Comparison of ENCODE assay signal across 21 cellular contexts in genomic region chr21:17295997-17296396, GRCh38.
A peak's percentile ranks its signal among the peaks of the same experiment; 100 is the strongest.
DNase-seq lines count a peak whose midpoint lies in the region; ATAC-seq and TF ChIP-seq lines count a peak whose summit lies in the region.
"Had no signal": no experiment of that assay in that cellular context is flagged by ENCODE, and none has a peak within 500 bp of the region (broad histone marks: within the 10 kb centered on the region; RNA-seq: fewer than 3 reads in every experiment).

No MANE protein-coding gene starts in this region.

- no peak overlapping the region for H3K4ac ChIP-seq in trophoblast cell (ENCODE audit: low read depth, low read length)

- no peak overlapping the region for H3K23ac ChIP-seq in trophoblast cell (ENCODE audit: low read length)

- H3K9me3 ChIP-seq in trophoblast cell (ENCODE audit: insufficient read depth, low read depth, low read length) (peaks cover 8% of the 10 kb centered on the region), upper lobe of right lung (no peaks in the 10 kb centered on the region), vagina (peaks cover 7% of the 10 kb centered on the region), osteoblast (ENCODE audit: low read depth, low read length) (no peaks in the 10 kb centered on the region)
- H3K9me3 ChIP-seq: A549, BE2C, HAP-1 had no signal

- H2BK5ac ChIP-seq in trophoblast cell (ENCODE audit: low read depth, low read length, poor library complexity), result no peak overlapping the region

- H3K27ac ChIP-seq in trophoblast cell (ENCODE audit: low read depth, low read length) (no peak overlapping the region), upper lobe of right lung (no peak overlapping the region), vagina (no peak overlapping the region), osteoblast (ENCODE audit: low read depth, low read length) (no peak overlapping the region)
- H3K27ac ChIP-seq: A549; BLaER1 treated with 17β-estradiol and CSF1 and Interleukin-3, amounts not matched to agents 10 nM and 100 nM had no signal

- no peak overlapping the region for H2BK120ac ChIP-seq in trophoblast cell (ENCODE audit: insufficient read depth, low read length, poor library complexity)

- H3K4me2 ChIP-seq in trophoblast cell (ENCODE audit: low read length) (no peak overlapping the region), osteoblast (ENCODE audit: insufficient read depth, low read length) (no peak overlapping the region)
- H3K4me2 ChIP-seq: A549; BLaER1 treated with 17β-estradiol and CSF1 and Interleukin-3, amounts not matched to agents 10 nM and 100 nM; GM23338 had no signal

- no peak for TF ChIP-seq POLR2A in vagina (IDR thresholded peaks at IDR 0.05)

- no peak overlapping the region for H3K18ac ChIP-seq in trophoblast cell (ENCODE audit: low read length)

- intact Hi-C loops in upper lobe of right lung (cut with DNase I), result no loop called here
- intact Hi-C loops in vagina (cut with DNase I), result no loop called here

- no peaks in the 10 kb centered on the region for H3K79me2 ChIP-seq in trophoblast cell (ENCODE audit: control insufficient read depth, insufficient read depth, low read length, poor library complexity)
- no peaks in the 10 kb centered on the region for H3K79me2 ChIP-seq in osteoblast (ENCODE audit: insufficient read depth, low read length)

- no peaks in the 10 kb centered on the region for H3K79me1 ChIP-seq in trophoblast cell (ENCODE audit: low read length)

- H3K36me3 ChIP-seq in H7 (replicated peaks; ENCODE audit: control insufficient read depth, insufficient read depth, low read length) (no peaks in the 10 kb centered on the region), trophoblast cell (ENCODE audit: control insufficient read depth in 1 of 2, insufficient read depth in 2 of 2, low read length in 2 of 2) (no peaks in the 10 kb centered on the region), upper lobe of right lung (no peaks in the 10 kb centered on the region), vagina (no peaks in the 10 kb centered on the region), osteoblast (ENCODE audit: insufficient read depth, low read length) (no peaks in the 10 kb centered on the region)
- H3K36me3 ChIP-seq: BE2C; BLaER1 treated with 17β-estradiol and CSF1 and Interleukin-3, amounts not matched to agents 10 nM and 100 nM; HAP-1 had no signal

- H4K12ac ChIP-seq in trophoblast cell (ENCODE audit: low read depth, low read length), result no peak overlapping the region

- TF ChIP-seq CTCF in upper lobe of right lung (IDR thresholded peaks at IDR 0.05) (no peak), vagina (IDR thresholded peaks at IDR 0.05) (no peak), osteoblast (IDR thresholded peaks at IDR 0.05; ENCODE audit: extremely low read depth, low read depth, low read length) (no peak)

- H3K27me3 ChIP-seq in H7 (ENCODE audit: control insufficient read depth, insufficient read depth, low read length), result no peaks in the 10 kb centered on the region
- no peaks in the 10 kb centered on the region for H3K27me3 ChIP-seq in trophoblast cell (ENCODE audit: insufficient read depth, low read length)
- H3K27me3 ChIP-seq in upper lobe of right lung, result no peaks in the 10 kb centered on the region
- no peaks in the 10 kb centered on the region for H3K27me3 ChIP-seq in vagina
- no peaks in the 10 kb centered on the region for H3K27me3 ChIP-seq in osteoblast (ENCODE audit: insufficient read depth, low read length)
- H3K27me3 ChIP-seq: BE2C; BLaER1 treated with 17β-estradiol and CSF1 and Interleukin-3, amounts not matched to agents 10 nM and 100 nM had no signal

- DNase-seq in D341Med (ENCODE audit: low spot score) (peak; percentile 22), H7 (peak; percentile 4), trophoblast cell (no peak), upper lobe of right lung (no peak), vagina (ENCODE audit: extremely low spot score in 2 of 2) (no peak), osteoblast (ENCODE audit: insufficient read length, low spot score, missing footprints) (no peak)
- DNase-seq: 8988T; ACHN; AML-193; BE2C; CD4-positive, alpha-beta T cell; CD8-positive, alpha-beta memory T cell; DMS53; DMS79 treated with DMSO at 0.1 percent for 48 hours; HFFc6 had no signal

- H3K4me3 ChIP-seq in H7 (ENCODE audit: insufficient read depth, low read depth, low read length), result no peak overlapping the region
- peak overlapping the region; percentile 59 for H3K4me3 ChIP-seq in trophoblast cell (ENCODE audit: low read depth, low read length)
- H3K4me3 ChIP-seq in upper lobe of right lung, result no peak overlapping the region
- H3K4me3 ChIP-seq in vagina, result no peak overlapping the region
- no peak overlapping the region for H3K4me3 ChIP-seq in osteoblast (ENCODE audit: insufficient read depth, low read length)
- H3K4me3 ChIP-seq: A549; BLaER1 treated with 17β-estradiol and CSF1 and Interleukin-3, amounts not matched to agents 10 nM and 100 nM; GM12878; GM23338; HAP-1 had no signal

- H3K9ac ChIP-seq in trophoblast cell (ENCODE audit: low read length), result no peak overlapping the region
- H3K9ac ChIP-seq: BLaER1 treated with 17β-estradiol and CSF1 and Interleukin-3, amounts not matched to agents 10 nM and 100 nM had no signal

- H4K20me1 ChIP-seq in osteoblast (ENCODE audit: insufficient read depth, low read length), result no peaks in the 10 kb centered on the region
- H4K20me1 ChIP-seq: BLaER1 treated with 17β-estradiol and CSF1 and Interleukin-3, amounts not matched to agents 10 nM and 100 nM had no signal

- no peak overlapping the region for H3K14ac ChIP-seq in trophoblast cell (ENCODE audit: low read length)

- no CpG with 5 or more reads among the region's 5 CpGs for WGBS in trophoblast cell (ENCODE audit: extremely low coverage, insufficient coverage, insufficient read length)

- no peak overlapping the region for H2AFZ ChIP-seq in trophoblast cell (ENCODE audit: insufficient read depth, low read length, poor library complexity)
- no peak overlapping the region for H2AFZ ChIP-seq in osteoblast (ENCODE audit: low read length)
- H2AFZ ChIP-seq: GM23338 had no signal

- no peak overlapping the region for H2AK5ac ChIP-seq in trophoblast cell (ENCODE audit: low read length)

- H3K4me1 ChIP-seq in trophoblast cell (ENCODE audit: control insufficient read depth in 1 of 2, insufficient read depth in 2 of 2, low read length in 2 of 2), result no peaks in the 10 kb centered on the region
- no peaks in the 10 kb centered on the region for H3K4me1 ChIP-seq in upper lobe of right lung
- no peaks in the 10 kb centered on the region for H3K4me1 ChIP-seq in vagina
- H3K4me1 ChIP-seq in osteoblast (ENCODE audit: insufficient read depth, low read length), result no peaks in the 10 kb centered on the region
- H3K4me1 ChIP-seq: A549; BE2C; BLaER1 treated with 17β-estradiol and CSF1 and Interleukin-3, amounts not matched to agents 10 nM and 100 nM; HAP-1 had no signal

- no peak overlapping the region for H4K8ac ChIP-seq in trophoblast cell (ENCODE audit: low read depth, low read length)

- H4K91ac ChIP-seq in trophoblast cell (ENCODE audit: low read depth, low read length), result no peak overlapping the region

- ATAC-seq in upper lobe of right lung (peak; percentile 45), GM19023 (IDR thresholded peaks at IDR 0.05; ENCODE audit: unreplicated experiment) (no peak)
- ATAC-seq: GM12878, GM23338 had no signal

- no peak overlapping the region for H2BK12ac ChIP-seq in trophoblast cell (ENCODE audit: low read length)

Comparison
In these comparisons a context has a peak if more than half of its experiments do, and no peak if none do; other contexts are left out.
1. DNase-seq: peak in D341Med (single experiment) and H7 (single experiment); none in trophoblast cell (0 of 2), upper lobe of right lung (single experiment), vagina (0 of 2) and osteoblast (single experiment).